ENCODE assay signal across 16 cellular contexts in the genomic region with DNA sequence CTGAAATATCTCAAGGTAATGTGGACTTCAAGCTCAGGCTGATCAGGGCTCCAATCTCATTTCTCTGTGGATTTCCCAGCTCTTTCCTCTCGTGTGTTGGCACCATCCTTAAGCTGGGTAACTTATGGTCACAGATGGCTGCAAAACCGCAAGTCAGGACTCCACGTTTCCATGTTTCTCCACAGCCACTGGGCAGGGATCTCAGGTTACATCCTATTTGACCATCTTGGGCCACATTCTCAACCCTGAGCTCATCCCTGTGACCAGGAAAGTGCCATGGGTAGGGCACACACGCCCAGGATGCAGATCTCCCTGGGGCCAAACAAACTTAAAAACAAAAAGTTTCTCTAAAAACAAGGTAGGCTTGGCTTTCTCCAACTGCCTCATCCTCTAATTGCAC. TPM values are rescaled to one million over a fixed set of nuclear protein-coding genes. Genes with fewer than 3 reads are reported as not detected.
A peak's percentile ranks its signal among the peaks of the same experiment; 100 is the strongest.
DNase-seq lines count a peak whose midpoint lies in the region; ATAC-seq and TF ChIP-seq lines count a peak whose summit lies in the region.
"Had no signal": no experiment of that assay in that cellular context is flagged by ENCODE, and none has a peak within 500 bp of the region (broad histone marks: within the 10 kb centered on the region; RNA-seq: fewer than 3 reads in every experiment).

No MANE protein-coding gene starts in this region.

- TF ChIP-seq POLR2A in gastrocnemius medialis (IDR thresholded peaks at IDR 0.05): no peak

- H3K9me3 ChIP-seq in gastrocnemius medialis (no peaks in the 10 kb centered on the region), colonic mucosa (no peaks in the 10 kb centered on the region)

- intact Hi-C loops in gastrocnemius medialis (cut with DNase I; ENCODE audit: low total_unique reads) (no loop called here), colonic mucosa (cut with DNase I) (no loop called here)

- ATAC-seq in activated CD8-positive, alpha-beta memory T cell treated with anti-CD3 and anti-CD28 coated beads, Interleukin-2, amount 10 ng/mL, durations not matched to agents 7 days and 5 days: no peak
- no peak for ATAC-seq in gastrocnemius medialis
- ATAC-seq: GM12878 had no signal

- H3K4me3 ChIP-seq in gastrocnemius medialis: no peak overlapping the region
- no peak overlapping the region for H3K4me3 ChIP-seq in colonic mucosa
- H3K4me3 ChIP-seq: GM12878 had no signal

- no peaks in the 10 kb centered on the region for H3K36me3 Mint-ChIP-seq in activated CD8-positive, alpha-beta memory T cell treated with anti-CD3 and anti-CD28 coated beads, Interleukin-2, amount 10 ng/mL, durations not matched to agents 7 days and 5 days
- peaks cover 26% of the 10 kb centered on the region for H3K36me3 Mint-ChIP-seq in endothelial cell (ENCODE audit: low read depth, unreplicated experiment)
- H3K36me3 Mint-ChIP-seq: CD4-positive, alpha-beta memory T cell had no signal

- in situ Hi-C loops in gastrocnemius medialis (cut with MboI; ENCODE audit: low sequenced_read_pairs in 4 of 4): loop anchor here in 1 of 4 donors (5.0 kb wide), 1 partner anchor 49 kb away; no protein-coding TSS in a partner anchor
- in situ Hi-C loops in GM13977 (cut with MboI; ENCODE audit: low pct_unique_long_range_greater_than_20kb, low sequenced_read_pairs, unreplicated experiment): no loop called here

- H3K9ac ChIP-seq in colonic mucosa (ENCODE audit: low read depth in 2 of 2, low read length in 2 of 2): no peak overlapping the region
- H3K9ac ChIP-seq: KMS-11 had no signal

- peaks cover 33 to 65% of the 10 kb centered on the region in 2 donors for H3K4me1 ChIP-seq in gastrocnemius medialis
- H3K4me1 ChIP-seq in colonic mucosa: no peaks in the 10 kb centered on the region

- no peaks in the 10 kb centered on the region for H3K4me1 Mint-ChIP-seq in activated CD8-positive, alpha-beta memory T cell treated with anti-CD3 and anti-CD28 coated beads, Interleukin-2, amount 10 ng/mL, durations not matched to agents 7 days and 5 days
- H3K4me1 Mint-ChIP-seq in endothelial cell (ENCODE audit: unreplicated experiment): peaks cover 86% of the 10 kb centered on the region

- no peak for TF ChIP-seq CTCF in endothelial cell (IDR thresholded peaks at IDR 0.05; ENCODE audit: unreplicated experiment)
- no peak for TF ChIP-seq CTCF in gastrocnemius medialis (IDR thresholded peaks at IDR 0.05 in 4 of 5, conservative IDR thresholded peaks at IDR 0.05 in 1 of 5)
- no peak for TF ChIP-seq CTCF in colonic mucosa (IDR thresholded peaks at IDR 0.05)
- TF ChIP-seq CTCF in GM13977 (IDR thresholded peaks at IDR 0.05; ENCODE audit: extremely low read depth, insufficient read depth, missing control alignments): no peak

- peak overlapping the region; percentile 65 to 87 (median 76) for H3K27ac ChIP-seq in gastrocnemius medialis
- no peak overlapping the region for H3K27ac ChIP-seq in colonic mucosa
- H3K27ac ChIP-seq: KMS-11 had no signal

- no peaks in the 10 kb centered on the region for H3K27me3 ChIP-seq in gastrocnemius medialis
- H3K27me3 ChIP-seq in colonic mucosa: no peaks in the 10 kb centered on the region

- no peak overlapping the region for H3K4me3 Mint-ChIP-seq in activated CD8-positive, alpha-beta memory T cell treated with anti-CD3 and anti-CD28 coated beads, Interleukin-2, amount 10 ng/mL, durations not matched to agents 7 days and 5 days
- H3K4me3 Mint-ChIP-seq in endothelial cell (ENCODE audit: unreplicated experiment): peak overlapping the region; percentile 23
- H3K4me3 Mint-ChIP-seq: CD4-positive, alpha-beta memory T cell; HFFc6 had no signal

- CTCF ChIA-PET in activated CD8-positive, alpha-beta memory T cell treated with anti-CD3 and anti-CD28 coated beads, Interleukin-2, amount 10 ng/mL, durations not matched to agents 7 days and 5 days (lab: Charles Lee): no interaction called here

- peak; percentile 25 for DNase-seq in activated CD8-positive, alpha-beta memory T cell treated with anti-CD3 and anti-CD28 coated beads, Interleukin-2, amount 10 ng/mL, durations not matched to agents 7 days and 5 days
- DNase-seq in activated CD8-positive, alpha-beta memory T cell treated with anti-CD3 and anti-CD28 coated beads for 24 hours: no peak
- peak; percentile 74 for DNase-seq in M059J (ENCODE audit: low read depth)
- no peak for DNase-seq in endothelial cell (ENCODE audit: low spot score)
- no peak for DNase-seq in gastrocnemius medialis
- DNase-seq in colonic mucosa: no peak
- DNase-seq in SIG-M5 (lab: John Stamatoyannopoulos, UW): no peak
- DNase-seq in GM13977 (ENCODE audit: low spot score): no peak
- DNase-seq: Calu3; CD4-positive, alpha-beta memory T cell; DMS79 treated with DMSO at 0.1 percent for 48 hours; HFFc6; NCI-H187 treated with DMSO at 0.1 percent for 48 hours; OCI-M1 had no signal

- H3K36me3 ChIP-seq in gastrocnemius medialis (no peaks in the 10 kb centered on the region), colonic mucosa (no peaks in the 10 kb centered on the region)

- H3K27ac Mint-ChIP-seq in activated CD8-positive, alpha-beta memory T cell treated with anti-CD3 and anti-CD28 coated beads, Interleukin-2, amount 10 ng/mL, durations not matched to agents 7 days and 5 days: no peak overlapping the region
- H3K27ac Mint-ChIP-seq in endothelial cell (ENCODE audit: unreplicated experiment): no peak overlapping the region
- H3K27ac Mint-ChIP-seq: CD4-positive, alpha-beta memory T cell; HFFc6 had no signal

- H3K9me3 Mint-ChIP-seq in activated CD8-positive, alpha-beta memory T cell treated with anti-CD3 and anti-CD28 coated beads, Interleukin-2, amount 10 ng/mL, durations not matched to agents 7 days and 5 days (ENCODE audit: low read depth): no peaks in the 10 kb centered on the region
- H3K9me3 Mint-ChIP-seq in endothelial cell (ENCODE audit: unreplicated experiment): no peaks in the 10 kb centered on the region
- H3K9me3 Mint-ChIP-seq: CD4-positive, alpha-beta memory T cell; HFFc6 had no signal

- H3K27me3 Mint-ChIP-seq in activated CD8-positive, alpha-beta memory T cell treated with anti-CD3 and anti-CD28 coated beads, Interleukin-2, amount 10 ng/mL, durations not matched to agents 7 days and 5 days: no peaks in the 10 kb centered on the region
- H3K27me3 Mint-ChIP-seq in endothelial cell (ENCODE audit: unreplicated experiment): peaks cover 15% of the 10 kb centered on the region
- H3K27me3 Mint-ChIP-seq: CD4-positive, alpha-beta memory T cell had no signal

RNA-seq across cellular contexts. Expression of a gene that starts 15.4 kb away (rescaled TPM):
- 1 to 10 TPM; 4.5 to 5.4 TPM for total RNA-seq in activated CD8-positive, alpha-beta memory T cell treated with anti-CD3 and anti-CD28 coated beads, Interleukin-2, amount 10 ng/mL, durations not matched to agents 7 days and 5 days
- 1.9 and 7.2 TPM in 2 replicates for total RNA-seq in M059J (2014; rRNA removed; shearing (Covaris generic))
- 105 TPM for total RNA-seq in endothelial cell (ENCODE audit: unreplicated experiment)
- 10 to 100 TPM; 18.7 to 35.7 (median 27.4) TPM for total RNA-seq in gastrocnemius medialis
- total RNA-seq in colonic mucosa: 10 to 100 TPM in 1 of 2 donors, 1 to 10 TPM in 1; 7.8 to 13.6 TPM

RNA-seq across cellular contexts. Expression of a gene that starts 25.2 kb away (rescaled TPM):
- under 1 TPM; 0.14 to 0.29 TPM for total RNA-seq in activated CD8-positive, alpha-beta memory T cell treated with anti-CD3 and anti-CD28 coated beads, Interleukin-2, amount 10 ng/mL, durations not matched to agents 7 days and 5 days
- 0.27 and 0.30 TPM in 2 replicates for total RNA-seq in M059J (2014; rRNA removed; shearing (Covaris generic))
- 4.9 TPM for total RNA-seq in endothelial cell (ENCODE audit: unreplicated experiment)
- total RNA-seq in gastrocnemius medialis: 1 to 10 TPM in 1 of 4 donors, under 1 TPM in 3; 0.18 to 5.6 (median 0.58) TPM
- under 1 TPM; 0.48 to 0.54 TPM for total RNA-seq in colonic mucosa

Comparison
In these comparisons a context has a peak if more than half of its experiments do, and no peak if none do; other contexts are left out.
1. DNase-seq: peak in activated CD8-positive, alpha-beta memory T cell treated with anti-CD3 and anti-CD28 coated beads, Interleukin-2, amount 10 ng/mL, durations not matched to agents 7 days and 5 days (single experiment) and M059J (single experiment); none in activated CD8-positive, alpha-beta memory T cell treated with anti-CD3 and anti-CD28 coated beads for 24 hours (single experiment), endothelial cell (single experiment), gastrocnemius medialis (0 of 2), colonic mucosa (single experiment), SIG-M5 (single experiment) and GM13977 (single experiment).